In genomic region chr4:90540536-90540935, GRCh38 we compare ENCODE assay signal across 19 cellular contexts.
"Had no signal": no experiment of that assay in that cellular context is flagged by ENCODE, and none has a peak within 500 bp of the region (broad histone marks: within the 10 kb centered on the region; RNA-seq: fewer than 3 reads in every experiment).

No MANE protein-coding gene starts in this region.

- ATAC-seq: left colon; mucosa of descending colon; naive thymus-derived CD4-positive, alpha-beta T cell; natural killer cell treated with Interleukin-12 subunit alpha and Interleukin-12 subunit beta and Interleukin-15 and Interleukin-18, amount 100 ng/mL, for 72 hours; stimulated activated memory B cell treated with anti-CD40 and anti-IgM and Interleukin-4, amounts not matched to agents 10 μg/mL and 1 μg/mL and 100 μg/mL, for 72 hours; stimulated activated naive CD8-positive, alpha-beta T cell treated with anti-CD3 and anti-CD28 coated beads, Interleukin-15, amount 100 ng/mL, for 72 hours had no signal

- DNase-seq: hippocampal formation; kidney; left colon; left ventricle myocardium inferior; midbrain; mucosa of descending colon; naive thymus-derived CD4-positive, alpha-beta T cell; ovary; right lobe of liver; stimulated activated CD4-positive, alpha-beta T cell treated with anti-CD3 and anti-CD28 coated beads, Interleukin-1b, Interleukin-23, amount 100 ng/mL, for 48 hours; stimulated activated CD4-positive, alpha-beta T cell treated with anti-CD3 and anti-CD28 coated beads, Interleukin-2, amount 100 ng/mL, for 48 hours; stimulated activated CD4-positive, alpha-beta T cell treated with anti-CD3 and anti-CD28 coated beads, Interleukin-4, amount 100 ng/mL, for 4 hours; stimulated activated CD8-positive, alpha-beta memory T cell treated with anti-CD3 and anti-CD28 coated beads, Interleukin-4, amount 100 ng/mL, for 48 hours; stimulated activated naive CD4-positive, alpha-beta T cell treated with Interleukin-2 at 50 U/mL for 16 hours; stimulated activated naive CD8-positive, alpha-beta T cell treated with anti-CD3 and anti-CD28 coated beads, Interleukin-15, amount 100 ng/mL, for 72 hours; substantia nigra; uterus had no signal
